10 cellular contexts compared by ENCODE assay signal in genomic region chr9:131410051-131410491, GRCh38. TPM values are rescaled to one million over a fixed set of nuclear protein-coding genes. Genes with fewer than 3 reads are reported as not detected.
DNase-seq lines count a peak whose midpoint lies in the region; ATAC-seq and TF ChIP-seq lines count a peak whose summit lies in the region.
"Had no signal": no experiment of that assay in that cellular context is flagged by ENCODE, and none has a peak within 500 bp of the region (broad histone marks: within the 10 kb centered on the region; RNA-seq: fewer than 3 reads in every experiment).

No MANE protein-coding gene starts in this region.

- H3K36me3 ChIP-seq in lower lobe of right lung (peaks cover 3% of the 10 kb centered on the region), MG63 (peaks cover 40% of the 10 kb centered on the region)

- ATAC-seq in GM18502 (IDR thresholded peaks at IDR 0.05; ENCODE audit: poor library complexity, unreplicated experiment) (no peak), lower lobe of right lung (no peak)

- peak; percentile 32 for DNase-seq in activated naive CD4-positive, alpha-beta T cell treated with Interleukin-2 at 50 U/mL for 16 hours
- no peak for DNase-seq in activated naive CD4-positive, alpha-beta T cell treated with anti-CD3 and anti-CD28 coated beads, Interleukin-2, amount 50 U/mL, for 16 hours
- DNase-seq in foreskin fibroblast (peak; percentile 48 to 67), substantia nigra (lab: John Stamatoyannopoulos, UW) (peak in 1 of 49 donors; percentile 41), lower lobe of right lung (no peak), MG63 (no peak)
- DNase-seq: brain microvascular endothelial cell, NCI-H510A treated with DMSO at 0.1 percent for 48 hours had no signal

- H3K27me3 ChIP-seq in lower lobe of right lung (ENCODE audit: low read depth) (no peaks in the 10 kb centered on the region), MG63 (no peaks in the 10 kb centered on the region)
- H3K27me3 ChIP-seq: brain microvascular endothelial cell had no signal

- no peak for TF ChIP-seq CTCF in VCaP (conservative IDR thresholded peaks at IDR 0.05)
- TF ChIP-seq CTCF in foreskin fibroblast (IDR thresholded peaks at IDR 0.05; ENCODE audit: low read depth, low read length), result no peak
- no peak for TF ChIP-seq CTCF in lower lobe of right lung (IDR thresholded peaks at IDR 0.05)

- no peak overlapping the region for H3K4me3 ChIP-seq in foreskin fibroblast (ENCODE audit: low read depth in 1 of 2, low read length in 2 of 2)
- H3K4me3 ChIP-seq in lower lobe of right lung, result no peak overlapping the region
- H3K4me3 ChIP-seq in MG63, result no peak overlapping the region

- peaks cover 73% of the 10 kb centered on the region for H3K4me1 ChIP-seq in lower lobe of right lung

- no peaks in the 10 kb centered on the region for H3K9me3 ChIP-seq in lower lobe of right lung
- no peaks in the 10 kb centered on the region for H3K9me3 ChIP-seq in MG63

- intact Hi-C loops in lower lobe of right lung (cut with DNase I), result no loop called here

- H3K27ac ChIP-seq in VCaP, result peak overlapping the region; percentile 27; the same call in 1 of the 2 replicates
- peak overlapping the region; percentile 14 for H3K27ac ChIP-seq in substantia nigra (ENCODE audit: low read depth, low read length, poor library complexity, severe bottlenecking)
- H3K27ac ChIP-seq in lower lobe of right lung, result no peak overlapping the region
- H3K27ac ChIP-seq: brain microvascular endothelial cell had no signal

RNA-seq across cellular contexts. Expression of gene PRRC2B, which starts 16.2 kb away (rescaled TPM):
- 170 TPM for total RNA-seq in lower lobe of right lung
- 24.0 and 39.2 TPM in 2 replicates for total RNA-seq in MG63 (2014; rRNA removed; shearing (Covaris generic); ENCODE audit: low replicate concordance)

Comparison
In these comparisons a context has a peak if more than half of its experiments do, and no peak if none do; other contexts are left out.
1. DNase-seq: peak in activated naive CD4-positive, alpha-beta T cell treated with Interleukin-2 at 50 U/mL for 16 hours (single experiment) and foreskin fibroblast (2 of 2); none in activated naive CD4-positive, alpha-beta T cell treated with anti-CD3 and anti-CD28 coated beads, Interleukin-2, amount 50 U/mL, for 16 hours (single experiment), lower lobe of right lung (single experiment) and MG63 (single experiment).